1 cellular context compared by ENCODE assay signal in the genomic region with DNA sequence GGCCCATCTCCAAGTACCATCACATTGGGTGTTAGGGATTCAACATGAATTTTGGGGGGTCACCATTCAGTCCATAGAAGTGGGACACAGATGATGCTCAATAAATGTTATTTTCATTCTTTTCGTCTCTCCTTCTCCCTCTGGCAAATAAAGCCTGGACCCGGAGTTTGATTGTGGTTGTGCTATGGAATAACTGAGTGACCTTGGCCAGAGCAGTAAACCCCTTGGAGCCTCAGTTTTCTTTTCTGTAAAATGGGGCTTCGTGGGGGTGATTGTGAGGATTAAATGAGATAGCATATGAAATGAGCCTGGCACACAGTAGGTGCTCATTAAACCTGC. TPM values are rescaled to one million over a fixed set of nuclear protein-coding genes. Genes with fewer than 3 reads are reported as not detected.
"Had no signal": no experiment of that assay in that cellular context is flagged by ENCODE, and none has a peak within 500 bp of the region (broad histone marks: within the 10 kb centered on the region; RNA-seq: fewer than 3 reads in every experiment).

No MANE protein-coding gene starts in this region.

RNA-seq across cellular contexts. Expression of gene SH3PXD2B, which starts 24.3 kb away (rescaled TPM):
- polyA plus RNA-seq: IgD-negative memory B cell had no signal
